Comparison of ENCODE assay signal across 28 cellular contexts in the genomic region with DNA sequence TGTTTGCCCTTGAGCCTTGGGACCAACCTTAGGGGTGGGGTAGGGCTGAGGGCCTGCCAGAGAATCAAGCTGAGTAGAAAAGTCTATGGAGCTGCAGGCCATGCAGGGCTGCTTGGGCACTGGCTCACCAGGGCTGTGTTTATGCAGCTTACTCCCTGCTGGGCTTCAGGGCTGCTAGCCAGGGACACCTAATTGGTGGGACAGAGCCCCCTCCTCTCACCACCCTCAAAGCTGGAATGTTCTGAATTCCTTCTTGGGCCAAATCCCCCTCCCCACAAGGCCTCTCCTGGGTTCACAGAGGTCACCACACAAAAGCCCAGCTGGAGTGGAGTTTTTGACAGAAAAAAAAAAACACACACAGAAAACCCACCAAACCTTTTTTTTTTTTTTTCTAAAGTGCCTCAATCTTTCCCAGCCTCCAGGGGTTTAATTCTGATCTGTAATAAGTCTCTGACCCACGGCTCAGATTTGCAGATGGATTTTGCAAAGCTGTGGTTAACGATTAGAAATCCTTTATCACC. TPM values are rescaled to one million over a fixed set of nuclear protein-coding genes. Genes with fewer than 3 reads are reported as not detected.
DNase-seq lines count a peak whose midpoint lies in the region; ATAC-seq and TF ChIP-seq lines count a peak whose summit lies in the region.
"Had no signal": no experiment of that assay in that cellular context is flagged by ENCODE, and none has a peak within 500 bp of the region (broad histone marks: within the 10 kb centered on the region; RNA-seq: fewer than 3 reads in every experiment).

TSS of gene CLDN2 (plus strand) at position 471 of the 521 bp plus-strand sequence. CDS start 7,827 bp downstream, outside the sequence.

- H3K27ac ChIP-seq in endodermal cell (ENCODE audit: low read depth, low read length): no peak within 1 kb of the TSS
- no peak within 1 kb of the TSS for H3K27ac ChIP-seq in mesendoderm (ENCODE audit: low read depth, low read length)
- H3K27ac ChIP-seq in A673 (ENCODE audit: low read depth, low read length, poor library complexity, severe bottlenecking): no peak within 1 kb of the TSS
- H3K27ac ChIP-seq: left ventricle myocardium inferior, prostate gland, transverse colon, VCaP had no signal

- H4K5ac ChIP-seq in mesendoderm (ENCODE audit: low read length): no peak within 1 kb of the TSS

- peaks cover 19% of the 10 kb centered on the region for H3K27me3 Mint-ChIP-seq in endodermal cell (ENCODE audit: insufficient read depth)
- H3K27me3 Mint-ChIP-seq in naive thymus-derived CD8-positive, alpha-beta T cell: peaks cover 1 to 14% (median 2%) of the 10 kb centered on the region in 5 donors
- no peaks in the 10 kb centered on the region for H3K27me3 Mint-ChIP-seq in glutamatergic neuron (ENCODE audit: unreplicated experiment)

- H3K79me2 ChIP-seq in mesendoderm (ENCODE audit: control insufficient read depth, insufficient read depth, low read length): no peaks in the 10 kb centered on the region

- DNase-seq in cardiac septum (ENCODE audit: low spot score): peak; percentile 57
- no peak for DNase-seq in left ventricle myocardium superior
- DNase-seq in endodermal cell: peak; percentile 81
- DNase-seq in mesendoderm: peak; percentile 72
- no peak for DNase-seq in naive thymus-derived CD8-positive, alpha-beta T cell
- DNase-seq in A673 (ENCODE audit: low spot score): no peak
- DNase-seq in glutamatergic neuron: no peak
- DNase-seq: activated CD4-positive, alpha-beta T cell treated with anti-CD3 and anti-CD28 coated beads, Interleukin-2, amount 10 ng/mL, durations not matched to agents 24 days and 14 days; activated naive CD4-positive, alpha-beta T cell; activated T-cell treated with anti-CD3 and anti-CD28 coated beads, Interleukin-2, amount 50 U/mL, for 48 hours; BE2C; caudate nucleus; DMS79; HCEC 1CT; immature natural killer cell; left ventricle myocardium inferior; NCI-H1417 treated with DMSO at 0.1 percent for 48 hours; NCI-H2081 treated with DMSO at 0.1 percent for 48 hours; NCI-H774; OCI-M1; stimulated activated CD8-positive, alpha-beta memory T cell treated with anti-CD3 and anti-CD28 coated beads, Interleukin-4, amount 100 ng/mL, for 48 hours; transverse colon had no signal

- H3K9ac ChIP-seq in endodermal cell (ENCODE audit: extremely low read depth, low read length, poor library complexity, severe bottlenecking) (no peak within 1 kb of the TSS), mesendoderm (ENCODE audit: low read length) (no peak within 1 kb of the TSS)

- H3K4me3 ChIP-seq in endodermal cell (ENCODE audit: low read length): no peak within 1 kb of the TSS
- H3K4me3 ChIP-seq in mesendoderm (ENCODE audit: low read length): no peak within 1 kb of the TSS
- H3K4me3 ChIP-seq in A673 (ENCODE audit: low read depth, low read length, poor library complexity, severe bottlenecking): no peak within 1 kb of the TSS
- H3K4me3 ChIP-seq: left ventricle myocardium inferior, prostate gland, transverse colon had no signal

- no peak within 1 kb of the TSS for H3K56ac ChIP-seq in mesendoderm (ENCODE audit: low read length)

- H3K4me3 Mint-ChIP-seq in endodermal cell (no peak within 1 kb of the TSS), glutamatergic neuron (ENCODE audit: unreplicated experiment) (no peak within 1 kb of the TSS)
- H3K4me3 Mint-ChIP-seq in naive thymus-derived CD8-positive, alpha-beta T cell: no peak within 1 kb of the TSS
- H3K4me3 Mint-ChIP-seq: activated CD4-positive, alpha-beta T cell treated with anti-CD3 and anti-CD28 coated beads, Interleukin-2, amount 10 ng/mL, durations not matched to agents 24 days and 14 days; immature natural killer cell; T-helper 2 cell treated with Interferon-gamma antibody and Interleukin-4, amounts not matched to agents 5 μg/mL and 100 μg/mL, for 36 hours had no signal

- H3K23ac ChIP-seq in mesendoderm (ENCODE audit: low read length): no peak within 1 kb of the TSS

- TF ChIP-seq CTCF in endodermal cell (conservative IDR thresholded peaks at IDR 0.05) (no peak), A673 (conservative IDR thresholded peaks at IDR 0.05; ENCODE audit: low read depth, low read length) (no peak), glutamatergic neuron (IDR thresholded peaks at IDR 0.05; ENCODE audit: partially characterized antibody, unreplicated experiment) (no peak)

- ATAC-seq in left ventricle myocardium superior (no peak), GM21381 (IDR thresholded peaks at IDR 0.05; ENCODE audit: unreplicated experiment) (no peak)
- ATAC-seq in naive thymus-derived CD8-positive, alpha-beta T cell: no peak

- H3K79me1 ChIP-seq in mesendoderm (ENCODE audit: low read length): no peaks in the 10 kb centered on the region

- intact Hi-C loops in cardiac septum (cut with DNase I): no loop called here
- intact Hi-C loops in left ventricle myocardium superior (cut with micrococcal nuclease): no loop called here
- intact Hi-C loops in A673 (cut with micrococcal nuclease; ENCODE audit: unreplicated experiment): no loop called here

- H3K36me3 Mint-ChIP-seq in endodermal cell (ENCODE audit: low read depth) (no peaks in the 10 kb centered on the region), glutamatergic neuron (ENCODE audit: unreplicated experiment) (no peaks in the 10 kb centered on the region)
- H3K36me3 Mint-ChIP-seq in naive thymus-derived CD8-positive, alpha-beta T cell: no peaks in the 10 kb centered on the region
- H3K36me3 Mint-ChIP-seq: immature natural killer cell had no signal

- no peak within 1 kb of the TSS for H2BK120ac ChIP-seq in mesendoderm (ENCODE audit: low read depth, low read length)

- H2BK15ac ChIP-seq in mesendoderm (replicated peaks; ENCODE audit: low read depth): no peak within 1 kb of the TSS

- no peak within 1 kb of the TSS for H2BK5ac ChIP-seq in mesendoderm (ENCODE audit: low read length)

- WGBS in endodermal cell (ENCODE audit: insufficient coverage in 1 of 2, insufficient read length in 1 of 2), 2 experiments: 21% methylated on average over 2 of the region's 2 CpGs; no CpG with 5 or more reads in 1 of the 2 experiments
- no CpG with 5 or more reads among the region's 2 CpGs for WGBS in mesendoderm (ENCODE audit: extremely low coverage, insufficient coverage, low lambda C conversion rate)

- no peak within 1 kb of the TSS for H3K4ac ChIP-seq in mesendoderm (ENCODE audit: low read depth, low read length)

- no peaks in the 10 kb centered on the region for H3K27me3 ChIP-seq in endodermal cell (ENCODE audit: control insufficient read depth, insufficient read depth, low read length, poor library complexity, severe bottlenecking)
- H3K27me3 ChIP-seq in mesendoderm (ENCODE audit: insufficient read depth, low read length, poor library complexity): no peaks in the 10 kb centered on the region
- H3K27me3 ChIP-seq in A673 (replicated peaks; ENCODE audit: insufficient read depth, low read depth, low read length, poor library complexity): no peaks in the 10 kb centered on the region
- H3K27me3 ChIP-seq: BE2C, transverse colon had no signal

- no peak within 1 kb of the TSS for H2AK5ac ChIP-seq in mesendoderm (ENCODE audit: low read length)

- H3K36me3 ChIP-seq in endodermal cell (ENCODE audit: control insufficient read depth, insufficient read depth, low read length) (no peaks in the 10 kb centered on the region), mesendoderm (ENCODE audit: control insufficient read depth, insufficient read depth, low read length) (no peaks in the 10 kb centered on the region), A673 (ENCODE audit: insufficient read depth, low read length, poor library complexity, severe bottlenecking) (no peaks in the 10 kb centered on the region)
- H3K36me3 ChIP-seq: BE2C, left ventricle myocardium inferior, prostate gland, transverse colon had no signal

- H3K4me1 Mint-ChIP-seq in endodermal cell: peaks cover 5% of the 10 kb centered on the region
- H3K4me1 Mint-ChIP-seq in naive thymus-derived CD8-positive, alpha-beta T cell: peaks cover 11 to 20% (median 17%) of the 10 kb centered on the region in 4 donors
- H3K4me1 Mint-ChIP-seq in glutamatergic neuron (ENCODE audit: low read depth, unreplicated experiment): no peaks in the 10 kb centered on the region
- H3K4me1 Mint-ChIP-seq: activated CD4-positive, alpha-beta T cell treated with anti-CD3 and anti-CD28 coated beads, Interleukin-2, amount 10 ng/mL, durations not matched to agents 24 days and 14 days had no signal

- CTCF ChIA-PET in A673 (lab: Charles Lee): no interaction called here

- POLR2A ChIA-PET in naive thymus-derived CD8-positive, alpha-beta T cell (lab: Charles Lee): no interaction called here
- POLR2A ChIA-PET in A673 (lab: Charles Lee; ENCODE audit: low non-redundant PET): no interaction called here

- no peak within 1 kb of the TSS for H3K18ac ChIP-seq in mesendoderm (ENCODE audit: low read length)

- H3K4me1 ChIP-seq in endodermal cell (ENCODE audit: control insufficient read depth, insufficient read depth, low read length): no peaks in the 10 kb centered on the region
- H3K4me1 ChIP-seq in mesendoderm (ENCODE audit: control insufficient read depth, low read depth, low read length): no peaks in the 10 kb centered on the region
- peaks cover 13% of the 10 kb centered on the region for H3K4me1 ChIP-seq in A673 (ENCODE audit: insufficient read depth, low read length, poor library complexity, severe bottlenecking)
- H3K4me1 ChIP-seq: BE2C, left ventricle myocardium inferior, prostate gland, transverse colon had no signal

- no peak within 1 kb of the TSS for H3K4me2 ChIP-seq in mesendoderm (ENCODE audit: low read length)

- no TSS peak for BruUV-seq in A673 (replicated peaks; lab: Mats Ljungman, UMichigan)

- H3K9me3 ChIP-seq in endodermal cell (ENCODE audit: control insufficient read depth, low read length): no peaks in the 10 kb centered on the region
- no peaks in the 10 kb centered on the region for H3K9me3 ChIP-seq in A673 (ENCODE audit: low read depth, low read length, poor library complexity, severe bottlenecking)
- H3K9me3 ChIP-seq: BE2C, left ventricle myocardium inferior, prostate gland, transverse colon had no signal

- no peak within 1 kb of the TSS for H3K27ac Mint-ChIP-seq in endodermal cell
- no peak within 1 kb of the TSS for H3K27ac Mint-ChIP-seq in naive thymus-derived CD8-positive, alpha-beta T cell
- H3K27ac Mint-ChIP-seq in glutamatergic neuron (ENCODE audit: unreplicated experiment): no peak within 1 kb of the TSS
- H3K27ac Mint-ChIP-seq: activated CD4-positive, alpha-beta T cell treated with anti-CD3 and anti-CD28 coated beads, Interleukin-2, amount 10 ng/mL, durations not matched to agents 24 days and 14 days; immature natural killer cell; T-helper 2 cell treated with Interferon-gamma antibody and Interleukin-4, amounts not matched to agents 5 μg/mL and 100 μg/mL, for 36 hours had no signal

- peaks cover 37% of the 10 kb centered on the region for H3K9me3 Mint-ChIP-seq in endodermal cell
- no peaks in the 10 kb centered on the region for H3K9me3 Mint-ChIP-seq in naive thymus-derived CD8-positive, alpha-beta T cell
- H3K9me3 Mint-ChIP-seq in glutamatergic neuron (ENCODE audit: unreplicated experiment): no peaks in the 10 kb centered on the region
- H3K9me3 Mint-ChIP-seq: activated CD4-positive, alpha-beta T cell treated with anti-CD3 and anti-CD28 coated beads, Interleukin-2, amount 10 ng/mL, durations not matched to agents 24 days and 14 days; T-helper 2 cell treated with Interferon-gamma antibody and Interleukin-4, amounts not matched to agents 5 μg/mL and 100 μg/mL, for 36 hours had no signal

- no peak within 1 kb of the TSS for H4K8ac ChIP-seq in mesendoderm (ENCODE audit: low read depth, low read length)

RNA-seq across cellular contexts. Expression of gene CLDN2, which starts in this region (rescaled TPM):
- total RNA-seq in cardiac septum (not detected), left ventricle myocardium superior (not detected), endodermal cell (not detected), A673 (2021) (not detected in 2 replicates), glutamatergic neuron (ENCODE audit: unreplicated experiment) (not detected)
- 0.07 TPM for polyA plus RNA-seq in endodermal cell (2013, experiment 1 of 2)
- 0.08 TPM for polyA plus RNA-seq in endodermal cell (2013, experiment 2 of 2)
- polyA plus RNA-seq in mesendoderm (2013, experiment 1 of 2): 0.01 TPM
- not detected for polyA plus RNA-seq in mesendoderm (2013, experiment 2 of 2)
- total RNA-seq in naive thymus-derived CD8-positive, alpha-beta T cell: not detected
- not detected for polyA plus RNA-seq in naive thymus-derived CD8-positive, alpha-beta T cell
- total RNA-seq: activated CD4-positive, alpha-beta T cell treated with anti-CD3 and anti-CD28 coated beads, Interleukin-2, amount 10 ng/mL, durations not matched to agents 24 days and 14 days; dermis microvascular lymphatic vessel endothelial cell; left ventricle myocardium inferior; M059J had no signal
- polyA plus RNA-seq: immature natural killer cell had no signal

Comparison
In these comparisons a context has a peak if more than half of its experiments do, and no peak if none do; other contexts are left out.
1. Peak in DNase-seq in cardiac septum; RNA of the gene not detected or under 1 TPM.
2. Peak in DNase-seq in endodermal cell; RNA of the gene not detected or under 1 TPM.